Comparison of ENCODE assay signal across 11 cellular contexts in the genomic region with DNA sequence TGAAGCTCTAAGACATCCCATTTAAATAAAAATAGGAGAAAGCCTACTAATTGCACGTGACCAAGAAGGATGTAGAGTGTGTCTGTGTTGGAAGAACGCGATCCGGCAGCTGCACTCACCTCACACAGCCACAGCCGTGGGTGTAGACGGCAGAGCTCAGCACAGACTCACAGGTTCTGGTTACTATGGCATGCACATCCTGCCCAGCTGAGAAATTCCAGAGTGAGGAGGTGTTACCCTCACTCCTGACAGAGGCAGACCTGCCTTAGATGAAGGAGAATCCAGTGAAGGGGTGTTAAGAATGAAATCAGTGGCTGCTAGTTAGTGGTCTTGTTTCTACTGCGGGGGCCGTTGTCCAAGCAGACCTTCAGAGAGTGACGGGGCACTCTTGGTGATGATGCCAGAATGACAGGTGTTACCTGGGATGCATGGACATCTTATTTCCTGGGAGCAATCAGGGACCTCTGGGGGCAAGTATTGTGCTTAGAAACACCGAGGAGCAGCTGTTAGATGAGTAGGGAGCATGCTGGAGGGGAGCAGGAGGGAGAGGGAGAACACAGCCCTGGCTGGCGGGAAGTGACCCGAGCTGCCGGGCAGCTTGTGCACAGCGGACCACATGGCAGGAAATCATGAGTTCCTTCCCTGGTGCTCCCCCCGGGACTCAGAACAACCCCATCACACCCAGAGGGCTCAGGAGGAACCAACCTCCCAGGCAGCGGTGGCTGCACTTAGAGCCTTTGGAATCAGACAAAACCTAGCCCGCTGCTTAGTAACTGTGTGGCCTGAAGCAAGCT. TPM values are rescaled to one million over a fixed set of nuclear protein-coding genes. Genes with fewer than 3 reads are reported as not detected.
A peak's percentile ranks its signal among the peaks of the same experiment; 100 is the strongest.
DNase-seq lines count a peak whose midpoint lies in the region; ATAC-seq and TF ChIP-seq lines count a peak whose summit lies in the region.
"Had no signal": no experiment of that assay in that cellular context is flagged by ENCODE, and none has a peak within 500 bp of the region (broad histone marks: within the 10 kb centered on the region; RNA-seq: fewer than 3 reads in every experiment).

No MANE protein-coding gene starts in this region.

- H3K27ac ChIP-seq in VCaP: peak overlapping the region; percentile 79; the same call in 1 of the 2 replicates

- intact Hi-C loops in sciatic nerve (cut with DNase I): no loop called here

- DNase-seq in H4 (ENCODE audit: low spot score) (peak; percentile 17), iPS-NIHi7 (ENCODE audit: extremely low spot score) (peak; percentile 57), sciatic nerve (ENCODE audit: low spot score) (peak; percentile 69), NCI-H2029 treated with DMSO at 0.1 percent for 48 hours (lab: John Stamatoyannopoulos, UW) (no peak), HuH-7.5 (ENCODE audit: low spot score) (no peak)
- DNase-seq: GDM1 had no signal

- no peak for TF ChIP-seq CTCF in VCaP (conservative IDR thresholded peaks at IDR 0.05)

- peak; percentile 51 for ATAC-seq in sciatic nerve
- ATAC-seq in GM21423 (IDR thresholded peaks at IDR 0.05; ENCODE audit: unreplicated experiment): no peak
- ATAC-seq in HG03095 (IDR thresholded peaks at IDR 0.05; ENCODE audit: unreplicated experiment): no peak

RNA-seq across cellular contexts. Expression of a gene that starts 12.3 kb away (rescaled TPM):
- not detected in 2 replicates for total RNA-seq in H4 (2014; rRNA removed; shearing (Covaris generic))
- 2.5 TPM for total RNA-seq in sciatic nerve
- total RNA-seq: NCI-H460 had no signal

RNA-seq across cellular contexts. Expression of a gene that starts 36.3 kb away (rescaled TPM):
- total RNA-seq in H4 (2014; rRNA removed; shearing (Covaris generic)): not detected in 2 replicates
- 0.13 TPM for total RNA-seq in sciatic nerve
- total RNA-seq: fibroblast of villous mesenchyme, NCI-H460 had no signal

RNA-seq across cellular contexts. Expression of a gene that starts 39.2 kb away (rescaled TPM):
- total RNA-seq in H4 (2014; rRNA removed; shearing (Covaris generic)): not detected in 2 replicates
- total RNA-seq in sciatic nerve: not detected
- total RNA-seq: fibroblast of villous mesenchyme, NCI-H460 had no signal

Comparison
In these comparisons a context has a peak if more than half of its experiments do, and no peak if none do; other contexts are left out.
1. DNase-seq: peak in H4 (single experiment), iPS-NIHi7 (single experiment) and sciatic nerve (single experiment); none in NCI-H2029 treated with DMSO at 0.1 percent for 48 hours (single experiment) and HuH-7.5 (single experiment).